In the genomic region with DNA sequence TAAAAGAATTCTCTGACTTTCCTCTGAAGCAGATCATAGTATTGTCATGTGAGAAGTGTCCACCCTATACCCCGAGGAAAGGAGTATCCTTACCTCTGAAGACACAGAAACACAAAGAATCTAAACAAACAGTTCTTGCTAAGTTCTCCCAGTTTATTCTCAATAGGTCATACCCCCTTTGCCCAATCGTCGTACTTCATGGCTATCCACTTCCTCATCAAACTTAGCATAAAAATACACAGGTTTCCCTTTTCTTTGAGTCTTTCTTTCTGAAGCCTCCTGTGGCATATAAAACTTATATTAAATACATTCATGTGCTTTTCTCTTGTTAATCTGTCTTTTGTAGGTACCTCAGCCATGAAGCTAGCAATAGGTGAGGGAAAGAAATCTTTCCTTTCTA, we compare ENCODE assay signal across 23 cellular contexts.
DNase-seq lines count a peak whose midpoint lies in the region; ATAC-seq and TF ChIP-seq lines count a peak whose summit lies in the region.
"Had no signal": no experiment of that assay in that cellular context is flagged by ENCODE, and none has a peak within 500 bp of the region (broad histone marks: within the 10 kb centered on the region; RNA-seq: fewer than 3 reads in every experiment).

No MANE protein-coding gene starts in this region.

- DNase-seq in HCT116 (ENCODE audit: low read depth, low spot score) (no peak), NOMO-1 treated with dmso at 0.1 percent for 144 hours (lab: John Stamatoyannopoulos, UW; ENCODE audit: unreplicated experiment) (peak; percentile 34), OCI-M2 (lab: John Stamatoyannopoulos, UW; ENCODE audit: unreplicated experiment) (no peak), DMS 273 (lab: John Stamatoyannopoulos, UW; ENCODE audit: unreplicated experiment) (no peak), dorsolateral prefrontal cortex (no peak), BE2C (no peak)
- DNase-seq: activated CD4-positive, alpha-beta T cell treated with anti-CD3 and anti-CD28 coated beads, Interleukin-2, amount 50 U/mL, for 48 hours; activated naive CD4-positive, alpha-beta T cell treated with Interleukin-2 at 50 U/mL for 16 hours; activated T-cell treated with anti-CD3 and anti-CD28 coated beads, Interleukin-2, amount 50 U/mL, for 72 hours; brain microvascular endothelial cell; cerebellar nuclear complex; lower lobe of right lung; mucosa of descending colon; natural killer cell; NCI-H1436; NCI-H2081; NCI-H526; stimulated activated naive B cell treated with anti-CD40 and anti-IgM and Interleukin-4, amounts not matched to agents 10 μg/mL and 1 μg/mL and 100 μg/mL, for 72 hours; upper lobe of right lung had no signal

- no peaks in the 10 kb centered on the region for H4K20me1 ChIP-seq in HCT116 (ENCODE audit: insufficient read depth)

- no peak for TF ChIP-seq POLR2A in HCT116 (IDR thresholded peaks at IDR 0.05; ENCODE audit: borderline replicate concordance, extremely low read depth, insufficient read depth, insufficient read length)

- H3K4me2 ChIP-seq in HCT116 (ENCODE audit: low read length): 0 out of 2 replicates have a peak overlapping the region, but pooled peaks have one; percentile 3
- no peak overlapping the region for H3K4me2 ChIP-seq in parathyroid adenoma (ENCODE audit: low read length)

- no peak for ATAC-seq in HCT116
- ATAC-seq: activated T-cell treated with anti-CD3 and anti-CD28 coated beads, Interleukin-2, amount 50 U/mL, for 72 hours; lower lobe of right lung; mucosa of descending colon; natural killer cell; upper lobe of right lung had no signal

- H3K9me3 ChIP-seq in HCT116 (ENCODE audit: control insufficient read depth in 1 of 2, insufficient read depth in 1 of 2, low read depth in 1 of 2, low read length in 2 of 2): no peaks in the 10 kb centered on the region
- H3K9me3 ChIP-seq in parathyroid adenoma (ENCODE audit: control insufficient read depth, low read length): no peaks in the 10 kb centered on the region
- H3K9me3 ChIP-seq in BE2C: no peaks in the 10 kb centered on the region
- H3K9me3 ChIP-seq: lower lobe of right lung, mucosa of descending colon, upper lobe of right lung had no signal

- POLR2A ChIA-PET in HCT116 (lab: Charles Lee): interaction anchor here (2.6 kb wide), 1 partner anchor 9 kb away, joined by 8 read pairs; no protein-coding TSS in a partner anchor

- no peaks in the 10 kb centered on the region for H3K9me2 ChIP-seq in HCT116 (ENCODE audit: insufficient read depth)

- H3K27me3 Mint-ChIP-seq in brain: peaks cover 10% of the 10 kb centered on the region
- H3K27me3 Mint-ChIP-seq: stimulated activated naive B cell treated with anti-CD40 and anti-IgM and Interleukin-4, amounts not matched to agents 10 μg/mL and 1 μg/mL and 100 μg/mL, for 72 hours had no signal

- intact Hi-C loops in HCT116 (cut with micrococcal nuclease): loop anchor here (10.0 kb wide), 2 partner anchors 161 to 251 kb away; a partner anchor contains a TSS
- intact Hi-C loops in dorsolateral prefrontal cortex (cut with DNase I): loop anchor here (5.0 to 10.0 kb wide), 2 partner anchors 191 to 549 kb away; a partner anchor contains a TSS

- no peak overlapping the region for H3K4me3 Mint-ChIP-seq in brain
- H3K4me3 Mint-ChIP-seq: activated T-cell treated with anti-CD3 and anti-CD28 coated beads, Interleukin-2, amount 50 U/mL, for 72 hours; natural killer cell; stimulated activated naive B cell treated with anti-CD40 and anti-IgM and Interleukin-4, amounts not matched to agents 10 μg/mL and 1 μg/mL and 100 μg/mL, for 72 hours had no signal

- H3K27ac Mint-ChIP-seq in brain: peak overlapping the region in 4 of 5 experiments; percentile 2 to 67 (median 53)
- H3K27ac Mint-ChIP-seq: activated T-cell treated with anti-CD3 and anti-CD28 coated beads, Interleukin-2, amount 50 U/mL, for 72 hours; natural killer cell; stimulated activated naive B cell treated with anti-CD40 and anti-IgM and Interleukin-4, amounts not matched to agents 10 μg/mL and 1 μg/mL and 100 μg/mL, for 72 hours had no signal

- H2AFZ ChIP-seq in HCT116 (ENCODE audit: low read depth, low read length, poor library complexity, severe bottlenecking) (peak overlapping the region; percentile 6), parathyroid adenoma (peak overlapping the region; percentile 25)

- no TSS peak for BruUV-seq in HCT116 (replicated peaks; lab: Mats Ljungman, UMichigan)

- peaks cover 45 to 68% of the 10 kb centered on the region in 2 experiments for H3K4me1 ChIP-seq in HCT116 (ENCODE audit: control insufficient read depth in 1 of 2, insufficient read depth in 2 of 2, low read length in 2 of 2)
- peaks cover 78% of the 10 kb centered on the region for H3K4me1 ChIP-seq in parathyroid adenoma
- H3K4me1 ChIP-seq in BE2C: peaks cover 59% of the 10 kb centered on the region

- TF ChIP-seq RAD21 in HCT116 (IDR thresholded peaks at IDR 0.05; ENCODE audit: low read depth): no peak

- no peak for TF ChIP-seq CTCF in HCT116 (IDR thresholded peaks at IDR 0.05 in 2 of 3, conservative IDR thresholded peaks at IDR 0.05 in 1 of 3; ENCODE audit: borderline replicate concordance in 1 of 3, insufficient read depth in 1 of 3, low read depth in 2 of 3, low read length in 2 of 3)
- TF ChIP-seq CTCF in brain (conservative IDR thresholded peaks at IDR 0.05): no peak
- no peak for TF ChIP-seq CTCF in parathyroid adenoma (IDR thresholded peaks at IDR 0.05)
- TF ChIP-seq CTCF in dorsolateral prefrontal cortex (IDR thresholded peaks at IDR 0.05 in 54 of 56, conservative IDR thresholded peaks at IDR 0.05 in 2 of 56; ENCODE audit: low read depth in 1 of 56, partially characterized antibody in 56 of 56): no peak
- no peak for TF ChIP-seq CTCF in BE2C (IDR thresholded peaks at IDR 0.05; ENCODE audit: low read depth, low read length)

- RAD21 ChIA-PET in HCT116 (lab: Charles Lee; ENCODE audit: low non-redundant PET in 1 of 2, low total read pairs in 2 of 2, uncharacterized antibody in 2 of 2, unreplicated experiment in 2 of 2): no interaction called here

- H3K9me3 Mint-ChIP-seq in brain: peaks cover 0 to 8% (median 0%) of the 10 kb centered on the region in 5 experiments
- H3K9me3 Mint-ChIP-seq: activated T-cell treated with anti-CD3 and anti-CD28 coated beads, Interleukin-2, amount 50 U/mL, for 72 hours; natural killer cell; stimulated activated naive B cell treated with anti-CD40 and anti-IgM and Interleukin-4, amounts not matched to agents 10 μg/mL and 1 μg/mL and 100 μg/mL, for 72 hours had no signal

- H3K36me3 ChIP-seq in HCT116 (ENCODE audit: control insufficient read depth in 1 of 2, insufficient read depth in 2 of 2, low read length in 2 of 2): no peaks in the 10 kb centered on the region
- H3K36me3 ChIP-seq in parathyroid adenoma (ENCODE audit: control insufficient read depth, insufficient read depth, low read length): no peaks in the 10 kb centered on the region
- H3K36me3 ChIP-seq in BE2C: no peaks in the 10 kb centered on the region
- H3K36me3 ChIP-seq: brain microvascular endothelial cell, lower lobe of right lung, upper lobe of right lung had no signal

- H3K36me3 Mint-ChIP-seq in brain: no peaks in the 10 kb centered on the region
- H3K36me3 Mint-ChIP-seq: natural killer cell; stimulated activated naive B cell treated with anti-CD40 and anti-IgM and Interleukin-4, amounts not matched to agents 10 μg/mL and 1 μg/mL and 100 μg/mL, for 72 hours had no signal

- no peak overlapping the region for H3K9ac ChIP-seq in HCT116 (ENCODE audit: low read length)
- H3K9ac ChIP-seq in parathyroid adenoma: no peak overlapping the region

- no peaks in the 10 kb centered on the region for H3K27me3 ChIP-seq in HCT116 (ENCODE audit: insufficient read depth, low read length)
- no peaks in the 10 kb centered on the region for H3K27me3 ChIP-seq in parathyroid adenoma (ENCODE audit: control insufficient read depth, insufficient read depth, low read length)
- no peaks in the 10 kb centered on the region for H3K27me3 ChIP-seq in dorsolateral prefrontal cortex
- H3K27me3 ChIP-seq in BE2C: no peaks in the 10 kb centered on the region
- H3K27me3 ChIP-seq: brain microvascular endothelial cell, upper lobe of right lung had no signal

- no peak overlapping the region for H3K4me3 ChIP-seq in HCT116 (replicated peaks in 1 of 2; ENCODE audit: low read depth in 1 of 2, low read length in 2 of 2)
- H3K4me3 ChIP-seq in parathyroid adenoma (ENCODE audit: low read depth, low read length): no peak overlapping the region
- H3K4me3 ChIP-seq in dorsolateral prefrontal cortex: no peak overlapping the region
- no peak overlapping the region for H3K4me3 ChIP-seq in BE2C (ENCODE audit: low read depth, low read length)
- H3K4me3 ChIP-seq: lower lobe of right lung, mucosa of descending colon, SK-N-MC, upper lobe of right lung had no signal

- peaks cover 90% of the 10 kb centered on the region for H3K4me1 Mint-ChIP-seq in brain

- no peak overlapping the region for H3K27ac ChIP-seq in HCT116 (ENCODE audit: low read depth, low read length)
- H3K27ac ChIP-seq in parathyroid adenoma: peak overlapping the region; percentile 91
- H3K27ac ChIP-seq in dorsolateral prefrontal cortex: no peak overlapping the region
- H3K27ac ChIP-seq: brain microvascular endothelial cell, C4-2B, lower lobe of right lung, SK-N-MC, upper lobe of right lung had no signal

- CTCF ChIA-PET in HCT116 (lab: Charles Lee): interaction anchor here (1.2 to 6.9 kb wide), 2 partner anchors 82 to 548 kb away, joined by 3 to 159 read pairs; no protein-coding TSS in a partner anchor

- H3K79me2 ChIP-seq in HCT116 (ENCODE audit: insufficient read depth, low read length): no peaks in the 10 kb centered on the region
- peaks cover 4% of the 10 kb centered on the region for H3K79me2 ChIP-seq in parathyroid adenoma

TF ChIP-seq in HCT116, 20 proteins besides CTCF, POLR2A, EP300 and RAD21:
- TF ChIP-seq SP1 (IDR thresholded peaks at IDR 0.05; ENCODE audit: low read depth): no peak
- TF ChIP-seq EZH2 (IDR thresholded peaks at IDR 0.05): no peak
